ENCODE assay signal across 1 cellular context in genomic region chr3:47522082-47522987, GRCh38.
TF ChIP-seq lines count a peak whose summit lies in the region.

No MANE protein-coding gene starts in this region.

TF ChIP-seq in HepG2, 621 proteins besides CTCF, POLR2A, EP300 and RAD21 (continued from another document and continues in another):
- TF ChIP-seq MLX (CRISPR knock-in tag; IDR thresholded peaks at IDR 0.05) (no peak), GABPB1 (CRISPR knock-in tag; IDR thresholded peaks at IDR 0.05) (0 out of 2 replicates have a peak, but pooled peaks have one; percentile 18), MZF1 (CRISPR knock-in tag; IDR thresholded peaks at IDR 0.05; ENCODE audit: borderline replicate concordance) (no peak), AKAP8 (CRISPR knock-in tag; IDR thresholded peaks at IDR 0.05) (no peak), ZNF362 (CRISPR knock-in tag; IDR thresholded peaks at IDR 0.05; ENCODE audit: borderline replicate concordance) (peak; percentile 84; the same call in 1 of the 2 replicates), FOXO1 (CRISPR knock-in tag; IDR thresholded peaks at IDR 0.05) (peak; percentile 28; the same call in 1 of the 2 replicates), IKZF5 (CRISPR knock-in tag; IDR thresholded peaks at IDR 0.05) (peak; percentile 18; the same call in 1 of the 2 replicates), HHEX (CRISPR knock-in tag; IDR thresholded peaks at IDR 0.05) (no peak), ZNF468 (CRISPR knock-in tag; IDR thresholded peaks at IDR 0.05) (no peak), ZNF589 (CRISPR knock-in tag; conservative IDR thresholded peaks at IDR 0.05) (no peak), FIP1L1 (IDR thresholded peaks at IDR 0.05; ENCODE audit: borderline replicate concordance, insufficient read depth, low read depth, low read length) (no peak), YEATS4 (CRISPR knock-in tag; IDR thresholded peaks at IDR 0.05; ENCODE audit: borderline replicate concordance) (0 out of 2 replicates have a peak, but pooled peaks have one; percentile 53), ZNF446 (CRISPR knock-in tag; IDR thresholded peaks at IDR 0.05) (no peak), ZNF704 (CRISPR knock-in tag; IDR thresholded peaks at IDR 0.05; ENCODE audit: borderline replicate concordance) (0 out of 2 replicates have a peak, but pooled peaks have one; percentile 82), MIXL1 (CRISPR knock-in tag; IDR thresholded peaks at IDR 0.05) (peak; percentile 73; the same call in 1 of the 2 replicates), KAT7 (CRISPR knock-in tag; IDR thresholded peaks at IDR 0.05; ENCODE audit: borderline replicate concordance) (peak; percentile 44; the same call in 1 of the 2 replicates), HIC2 (CRISPR knock-in tag; IDR thresholded peaks at IDR 0.05; ENCODE audit: low read depth) (no peak), MXD3 (CRISPR knock-in tag; IDR thresholded peaks at IDR 0.05) (peak; percentile 86; the same call in 1 of the 2 replicates), DDIT3 (CRISPR knock-in tag; IDR thresholded peaks at IDR 0.05) (no peak), ZKSCAN8 (CRISPR knock-in tag; IDR thresholded peaks at IDR 0.05; ENCODE audit: borderline replicate concordance) (peak; percentile 68; the same call in 1 of the 2 replicates), ZNF629 (CRISPR knock-in tag; conservative IDR thresholded peaks at IDR 0.05) (no peak), ESRRA (CRISPR knock-in tag; IDR thresholded peaks at IDR 0.05; ENCODE audit: low read depth) (peak; percentile 71; the same call in 1 of the 2 replicates), ZNF782 (CRISPR knock-in tag; IDR thresholded peaks at IDR 0.05; ENCODE audit: borderline replicate concordance) (no peak), ZNF567 (CRISPR knock-in tag; IDR thresholded peaks at IDR 0.05; ENCODE audit: borderline replicate concordance) (no peak), KDM5A (IDR thresholded peaks at IDR 0.05; ENCODE audit: borderline replicate concordance, low read length) (no peak), ZNF44 (CRISPR knock-in tag; IDR thresholded peaks at IDR 0.05) (no peak), THAP8 (CRISPR knock-in tag; IDR thresholded peaks at IDR 0.05; ENCODE audit: borderline replicate concordance) (no peak), ARNT2 (CRISPR knock-in tag; IDR thresholded peaks at IDR 0.05; ENCODE audit: low read depth) (peak; percentile 67; the same call in 1 of the 2 replicates), AKNA (CRISPR knock-in tag; IDR thresholded peaks at IDR 0.05; ENCODE audit: borderline replicate concordance) (no peak), TRAFD1 (CRISPR knock-in tag; IDR thresholded peaks at IDR 0.05; ENCODE audit: borderline replicate concordance) (peak; percentile 48; the same call in 1 of the 2 replicates), HDAC2 (CRISPR knock-in tag; IDR thresholded peaks at IDR 0.05) (0 out of 2 replicates have a peak, but pooled peaks have one; percentile 17), ZNF749 (CRISPR knock-in tag; IDR thresholded peaks at IDR 0.05; ENCODE audit: borderline replicate concordance) (peak; percentile 69), TFAP4 (IDR thresholded peaks at IDR 0.05; ENCODE audit: borderline replicate concordance, low read depth) (no peak), SOX5 (CRISPR knock-in tag; IDR thresholded peaks at IDR 0.05; ENCODE audit: borderline replicate concordance) (peak; percentile 27; the same call in 1 of the 2 replicates), TERF1 (CRISPR knock-in tag; IDR thresholded peaks at IDR 0.05) (no peak), ZNF563 (CRISPR knock-in tag; IDR thresholded peaks at IDR 0.05) (peak; percentile 48; the same call in 1 of the 2 replicates), IRX3 (CRISPR knock-in tag; IDR thresholded peaks at IDR 0.05; ENCODE audit: borderline replicate concordance, low read depth) (no peak), ZNF878 (CRISPR knock-in tag; IDR thresholded peaks at IDR 0.05) (0 out of 2 replicates have a peak, but pooled peaks have one; percentile 46), E2F1 (CRISPR knock-in tag; IDR thresholded peaks at IDR 0.05) (peak; percentile 70; the same call in 1 of the 2 replicates), ZNF580 (CRISPR knock-in tag; IDR thresholded peaks at IDR 0.05; ENCODE audit: borderline replicate concordance, low read depth) (peak; percentile 52; the same call in 1 of the 2 replicates), ZFY (CRISPR knock-in tag; IDR thresholded peaks at IDR 0.05) (peak; percentile 37; the same call in 1 of the 2 replicates), ZNF337 (CRISPR knock-in tag; IDR thresholded peaks at IDR 0.05; ENCODE audit: borderline replicate concordance, low read depth) (0 out of 2 replicates have a peak, but pooled peaks have one; percentile 52)
